In the genomic region with DNA sequence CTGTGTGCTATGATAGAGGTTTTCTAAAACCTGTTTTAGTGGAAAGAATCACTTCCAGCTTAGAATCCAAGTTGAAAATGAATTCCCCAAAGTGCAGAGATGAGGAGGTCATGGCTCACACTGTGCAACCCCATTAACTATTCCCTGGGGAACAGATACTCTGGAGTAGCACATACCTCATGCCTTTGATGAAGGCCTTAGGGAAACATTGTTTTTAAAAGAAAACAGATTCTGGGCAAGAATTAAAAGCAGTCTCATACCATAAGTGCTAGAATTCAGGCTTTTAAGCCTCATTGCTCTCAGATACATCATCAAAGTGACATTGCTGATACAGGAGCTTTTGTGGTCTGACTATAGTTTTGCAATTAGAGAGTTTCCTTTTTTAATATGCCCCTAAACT, we compare ENCODE assay signal across 22 cellular contexts.
DNase-seq lines count a peak whose midpoint lies in the region; ATAC-seq and TF ChIP-seq lines count a peak whose summit lies in the region.
"Had no signal": no experiment of that assay in that cellular context is flagged by ENCODE, and none has a peak within 500 bp of the region (broad histone marks: within the 10 kb centered on the region; RNA-seq: fewer than 3 reads in every experiment).

No MANE protein-coding gene starts in this region.

- H3K9ac ChIP-seq in adipocyte (ENCODE audit: low read length): no peak overlapping the region
- H3K9ac ChIP-seq: BLaER1 had no signal

- peaks cover 3% of the 10 kb centered on the region for H3K9me3 Mint-ChIP-seq in activated CD8-positive, alpha-beta memory T cell treated with anti-CD3 and anti-CD28 coated beads, Interleukin-2, amount 10 ng/mL, durations not matched to agents 7 days and 5 days (ENCODE audit: low read depth)
- H3K9me3 Mint-ChIP-seq: GM23338 had no signal

- H3K27ac Mint-ChIP-seq in activated CD8-positive, alpha-beta memory T cell treated with anti-CD3 and anti-CD28 coated beads, Interleukin-2, amount 10 ng/mL, durations not matched to agents 7 days and 5 days: no peak overlapping the region
- H3K27ac Mint-ChIP-seq: CD4-positive, alpha-beta memory T cell; GM23338 had no signal

- no peaks in the 10 kb centered on the region for H3K27me3 ChIP-seq in adipocyte (replicated peaks; ENCODE audit: control insufficient read depth, insufficient read depth, low read length)
- H3K27me3 ChIP-seq: BLaER1 had no signal

- H3K4me3 Mint-ChIP-seq in activated CD8-positive, alpha-beta memory T cell treated with anti-CD3 and anti-CD28 coated beads, Interleukin-2, amount 10 ng/mL, durations not matched to agents 7 days and 5 days: no peak overlapping the region
- H3K4me3 Mint-ChIP-seq: CD4-positive, alpha-beta memory T cell; GM23338 had no signal

- no peaks in the 10 kb centered on the region for H3K4me1 Mint-ChIP-seq in activated CD8-positive, alpha-beta memory T cell treated with anti-CD3 and anti-CD28 coated beads, Interleukin-2, amount 10 ng/mL, durations not matched to agents 7 days and 5 days
- H3K4me1 Mint-ChIP-seq: CD4-positive, alpha-beta memory T cell; GM23338 had no signal

- TF ChIP-seq CTCF in fibroblast of mammary gland (conservative IDR thresholded peaks at IDR 0.05; ENCODE audit: control insufficient read depth, insufficient read depth, low read depth, low read length): no peak

- H3K36me3 Mint-ChIP-seq in activated CD8-positive, alpha-beta memory T cell treated with anti-CD3 and anti-CD28 coated beads, Interleukin-2, amount 10 ng/mL, durations not matched to agents 7 days and 5 days: no peaks in the 10 kb centered on the region
- H3K36me3 Mint-ChIP-seq: CD4-positive, alpha-beta memory T cell had no signal

- DNase-seq in HEK293T (ENCODE audit: extremely low spot score): peak; percentile 9
- peak; percentile 8 for DNase-seq in adipocyte (ENCODE audit: low read depth)
- DNase-seq in fibroblast of mammary gland (ENCODE audit: low read depth): peak; percentile 54
- no peak for DNase-seq in sciatic nerve (ENCODE audit: low spot score)
- no peak for DNase-seq in DMS53 treated with DMSO at 0.1 percent for 48 hours (lab: John Stamatoyannopoulos, UW; ENCODE audit: unreplicated experiment)
- no peak for DNase-seq in activated CD8-positive, alpha-beta memory T cell treated with anti-CD3 and anti-CD28 coated beads, Interleukin-2, amount 10 ng/mL, durations not matched to agents 7 days and 5 days
- no peak for DNase-seq in cerebellar nuclear complex (lab: John Stamatoyannopoulos, UW)
- no peak for DNase-seq in effector CD4-positive, alpha-beta T cell
- DNase-seq: CD4-positive, alpha-beta memory T cell; DMS153; EL; HCEC 1CT; KBM-7; NCI-H1694 treated with DMSO at 0.1 percent for 48 hours; NCI-H2107; PC-9; SIG-M5 had no signal

- peak; percentile 30 for ATAC-seq in sciatic nerve
- ATAC-seq in activated CD8-positive, alpha-beta memory T cell treated with anti-CD3 and anti-CD28 coated beads, Interleukin-2, amount 10 ng/mL, durations not matched to agents 7 days and 5 days: no peak
- ATAC-seq: A549, GM12878, GM23338, HepG2 had no signal

- H3K9me3 ChIP-seq in adipocyte (ENCODE audit: control insufficient read depth, low read length): peaks cover 5% of the 10 kb centered on the region
- H3K9me3 ChIP-seq: A549, BLaER1 had no signal

- no peaks in the 10 kb centered on the region for H3K36me3 ChIP-seq in adipocyte (ENCODE audit: control insufficient read depth, insufficient read depth, low read length, severe bottlenecking)
- H3K36me3 ChIP-seq: BLaER1 had no signal

- CTCF ChIA-PET in HEK293T (lab: Yijun Ruan, JAX): no interaction called here
- CTCF ChIA-PET in activated CD8-positive, alpha-beta memory T cell treated with anti-CD3 and anti-CD28 coated beads, Interleukin-2, amount 10 ng/mL, durations not matched to agents 7 days and 5 days (lab: Charles Lee): no interaction called here

- H3K4me3 ChIP-seq in adipocyte (ENCODE audit: low read length) (no peak overlapping the region), fibroblast of mammary gland (ENCODE audit: control insufficient read depth, low read depth, low read length) (no peak overlapping the region)
- H3K4me3 ChIP-seq: A549, BLaER1, GM12878, GM23338, PC-9 had no signal

- no peaks in the 10 kb centered on the region for H3K27me3 Mint-ChIP-seq in activated CD8-positive, alpha-beta memory T cell treated with anti-CD3 and anti-CD28 coated beads, Interleukin-2, amount 10 ng/mL, durations not matched to agents 7 days and 5 days
- H3K27me3 Mint-ChIP-seq: CD4-positive, alpha-beta memory T cell had no signal

- intact Hi-C loops in sciatic nerve (cut with DNase I): no loop called here

- H3K4me1 ChIP-seq in adipocyte (ENCODE audit: control insufficient read depth, insufficient read depth, low read length): peaks cover 8% of the 10 kb centered on the region
- H3K4me1 ChIP-seq: A549, BLaER1 had no signal

- POLR2A ChIA-PET in HEK293T (lab: Yijun Ruan, JAX): no interaction called here

TF ChIP-seq in HEK293T, 16 proteins besides CTCF, POLR2A, EP300 and RAD21:
- TF ChIP-seq L3MBTL2 (conservative IDR thresholded peaks at IDR 0.05): no peak
- TF ChIP-seq FOXA1 (IDR thresholded peaks at IDR 0.05): no peak
- no peak for TF ChIP-seq CTBP1 (IDR thresholded peaks at IDR 0.05; ENCODE audit: borderline replicate concordance)
- TF ChIP-seq ELF4 (IDR thresholded peaks at IDR 0.05): no peak
- TF ChIP-seq ARNT (IDR thresholded peaks at IDR 0.05): no peak
- no peak for TF ChIP-seq NFRKB (IDR thresholded peaks at IDR 0.05)
- no peak for TF ChIP-seq SUZ12 (IDR thresholded peaks at IDR 0.05)
- no peak for TF ChIP-seq LEF1 (IDR thresholded peaks at IDR 0.05; ENCODE audit: borderline replicate concordance)
- TF ChIP-seq HDGF (IDR thresholded peaks at IDR 0.05; ENCODE audit: borderline replicate concordance): no peak
- TF ChIP-seq TARDBP (IDR thresholded peaks at IDR 0.05): no peak
- TF ChIP-seq BHLHE40 (IDR thresholded peaks at IDR 0.05; ENCODE audit: borderline replicate concordance): no peak
- TF ChIP-seq, protein P1, sequence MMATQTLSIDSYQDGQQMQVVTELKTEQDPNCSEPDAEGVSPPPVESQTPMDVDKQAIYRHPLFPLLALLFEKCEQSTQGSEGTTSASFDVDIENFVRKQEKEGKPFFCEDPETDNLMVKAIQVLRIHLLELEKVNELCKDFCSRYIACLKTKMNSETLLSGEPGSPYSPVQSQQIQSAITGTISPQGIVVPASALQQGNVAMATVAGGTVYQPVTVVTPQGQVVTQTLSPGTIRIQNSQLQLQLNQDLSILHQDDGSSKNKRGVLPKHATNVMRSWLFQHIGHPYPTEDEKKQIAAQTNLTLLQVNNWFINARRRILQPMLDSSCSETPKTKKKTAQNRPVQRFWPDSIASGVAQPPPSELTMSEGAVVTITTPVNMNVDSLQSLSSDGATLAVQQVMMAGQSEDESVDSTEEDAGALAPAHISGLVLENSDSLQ (IDR thresholded peaks at IDR 0.05): no peak
- TF ChIP-seq ZNF384 (IDR thresholded peaks at IDR 0.05): no peak
- TF ChIP-seq FOXM1 (IDR thresholded peaks at IDR 0.05; ENCODE audit: borderline replicate concordance): no peak

Comparison
In these comparisons a context has a peak if more than half of its experiments do, and no peak if none do; other contexts are left out.
1. DNase-seq: peak in HEK293T (single experiment), adipocyte (single experiment) and fibroblast of mammary gland (single experiment); none in sciatic nerve (single experiment), DMS53 treated with DMSO at 0.1 percent for 48 hours (single experiment), activated CD8-positive, alpha-beta memory T cell treated with anti-CD3 and anti-CD28 coated beads, Interleukin-2, amount 10 ng/mL, durations not matched to agents 7 days and 5 days (single experiment), cerebellar nuclear complex (0 of 2) and effector CD4-positive, alpha-beta T cell (single experiment).